Comparison of ENCODE assay signal across 16 cellular contexts in genomic region chr13:42702726-42703125, GRCh38.
"Had no signal": no experiment of that assay in that cellular context is flagged by ENCODE, and none has a peak within 500 bp of the region (broad histone marks: within the 10 kb centered on the region; RNA-seq: fewer than 3 reads in every experiment).

No MANE protein-coding gene starts in this region.

- H3K4me1 ChIP-seq: gastrocnemius medialis, SJCRH30, suprapubic skin, upper lobe of left lung had no signal

- ATAC-seq: activated CD8-positive, alpha-beta T cell treated with anti-CD3 and anti-CD28 coated beads for 36 hours; gastrocnemius medialis had no signal

- H3K27ac ChIP-seq: gastrocnemius medialis, heart left ventricle, SJCRH30, suprapubic skin, upper lobe of left lung had no signal

- H3K4me3 ChIP-seq: gastrocnemius medialis, heart left ventricle, SJCRH30, suprapubic skin, upper lobe of left lung had no signal

- H3K27me3 ChIP-seq: gastrocnemius medialis, heart left ventricle, SJCRH30, suprapubic skin, upper lobe of left lung had no signal

- H3K9me3 ChIP-seq: gastrocnemius medialis, heart left ventricle, SJCRH30, suprapubic skin, upper lobe of left lung had no signal

- H3K36me3 ChIP-seq: gastrocnemius medialis, heart left ventricle, SJCRH30, suprapubic skin, upper lobe of left lung had no signal

- DNase-seq: activated B cell treated with CpG ODN at 0.5 μM for 24 hours; activated CD4-positive, alpha-beta T cell treated with anti-CD3 and anti-CD28 coated beads for 48 hours; activated CD8-positive, alpha-beta T cell treated with anti-CD3 and anti-CD28 coated beads for 36 hours; activated naive CD8-positive, alpha-beta T cell treated with anti-CD3 and anti-CD28 coated beads, Interleukin-2, amount 10 ng/mL, durations not matched to agents 7 days and 5 days; effector CD8-positive, alpha-beta T cell; gastrocnemius medialis; heart left ventricle; immature natural killer cell; naive B cell; SJCRH30; small intestine; stimulated activated CD4-positive, alpha-beta T cell treated with anti-CD3 and anti-CD28 coated beads, Interleukin-4, amount 100 ng/mL, for 4 hours; stimulated activated CD8-positive, alpha-beta memory T cell treated with anti-CD3 and anti-CD28 coated beads, Interleukin-4, amount 100 ng/mL, for 48 hours; T-helper 2 cell; upper lobe of left lung had no signal
